20 cellular contexts compared by ENCODE assay signal in genomic region chr3:167225821-167226220, GRCh38.
"Had no signal": no experiment of that assay in that cellular context is flagged by ENCODE, and none has a peak within 500 bp of the region (broad histone marks: within the 10 kb centered on the region; RNA-seq: fewer than 3 reads in every experiment).

No MANE protein-coding gene starts in this region.

- H3K36me3 ChIP-seq: esophagus muscularis mucosa, gastrocnemius medialis, left lung, lower lobe of right lung had no signal

- H3K9me3 ChIP-seq: esophagus muscularis mucosa, gastrocnemius medialis, left lung, lower lobe of right lung, mucosa of descending colon had no signal

- DNase-seq: dermis blood vessel endothelial cell; dorsolateral prefrontal cortex; effector CD4-positive, alpha-beta T cell; effector memory CD4-positive, alpha-beta T cell; foreskin keratinocyte; gastrocnemius medialis; glutamatergic neuron; hypothalamus; immature natural killer cell; islet precursor cell; kidney; kidney glomerular epithelial cell; left lung; lower lobe of right lung; mesenchymal stem cell; mucosa of descending colon; naive B cell had no signal

- H2AFZ ChIP-seq: hepatocyte had no signal

- H3K4me3 ChIP-seq: coronary artery, dorsolateral prefrontal cortex, esophagus muscularis mucosa, gastrocnemius medialis, hepatocyte, left lung, lower lobe of right lung, mucosa of descending colon had no signal

- H3K27ac ChIP-seq: coronary artery, dorsolateral prefrontal cortex, esophagus muscularis mucosa, foreskin keratinocyte, gastrocnemius medialis, hepatocyte, left lung, lower lobe of right lung had no signal

- H3K27me3 ChIP-seq: dorsolateral prefrontal cortex, esophagus muscularis mucosa, foreskin keratinocyte, gastrocnemius medialis, hepatocyte, left lung had no signal

- H3K79me2 ChIP-seq: hepatocyte had no signal

- H3K4me1 ChIP-seq: foreskin keratinocyte, gastrocnemius medialis, left lung, lower lobe of right lung had no signal

- H3K4me2 ChIP-seq: hepatocyte had no signal

- ATAC-seq: foreskin keratinocyte, gastrocnemius medialis, left lung, lower lobe of right lung, mucosa of descending colon had no signal
